In genomic region chrX:103584606-103585005, GRCh38 we compare ENCODE assay signal across 7 cellular contexts. TPM values are rescaled to one million over a fixed set of nuclear protein-coding genes. Genes with fewer than 3 reads are reported as not detected.
A peak's percentile ranks its signal among the peaks of the same experiment; 100 is the strongest.
DNase-seq lines count a peak whose midpoint lies in the region; ATAC-seq, FAIRE-seq and TF ChIP-seq lines count a peak whose summit lies in the region.

No MANE protein-coding gene starts in this region.

- H3K4me3 ChIP-seq in bronchial epithelial cell (ENCODE audit: low read depth, low read length) (no peak overlapping the region), neuron (ENCODE audit: low read length) (peak overlapping the region; percentile 65)

- peak; percentile 32 for FAIRE-seq in bronchial epithelial cell (lab: Jason Lieb, UNC)

- DNase-seq in ELR (ENCODE audit: low read depth) (peak; percentile 2), NCI-H1105 treated with DMSO at 0.1 percent for 48 hours (lab: John Stamatoyannopoulos, UW) (peak; percentile 62), bronchial epithelial cell (ENCODE audit: low read depth) (no peak), GOT3 (lab: John Stamatoyannopoulos, UW) (no peak), Right ventricle myocardium superior (no peak), RPMI8226 (no peak)

- H3K36me3 ChIP-seq in bronchial epithelial cell (ENCODE audit: control insufficient read depth, insufficient read depth, low read length) (no peaks in the 10 kb centered on the region), neuron (ENCODE audit: insufficient read depth, low read length) (no peaks in the 10 kb centered on the region)

- peaks cover 8% of the 10 kb centered on the region for H3K4me1 ChIP-seq in neuron (ENCODE audit: insufficient read depth, low read length)

- TF ChIP-seq CTCF in bronchial epithelial cell (IDR thresholded peaks at IDR 0.05; ENCODE audit: insufficient read depth, low read length, severe bottlenecking), result no peak

- intact Hi-C loops in Right ventricle myocardium superior (cut with DNase I), result no loop called here

- H3K9me3 ChIP-seq in neuron (ENCODE audit: low read length), result no peaks in the 10 kb centered on the region

- H2AFZ ChIP-seq in neuron (ENCODE audit: low read depth, low read length), result peak overlapping the region; percentile 48

- H3K27me3 ChIP-seq in bronchial epithelial cell (ENCODE audit: control insufficient read depth, insufficient read depth, low read length) (no peaks in the 10 kb centered on the region), neuron (ENCODE audit: insufficient read depth, low read length) (no peaks in the 10 kb centered on the region)

- no peak for ATAC-seq in Right ventricle myocardium superior (ENCODE audit: poor library complexity)

RNA-seq across cellular contexts. Expression of gene TCEAL4, which starts 0.7 kb away (rescaled TPM):
- 23.4 and 43.9 TPM in 2 replicates for total RNA-seq in bronchial epithelial cell
- 57.3 TPM for total RNA-seq in Right ventricle myocardium superior

RNA-seq across cellular contexts. Expression of gene TCEAL3, which starts 23.2 kb away (rescaled TPM):
- total RNA-seq in bronchial epithelial cell (3.7 and 8.4 TPM in 2 replicates), Right ventricle myocardium superior (14.8 TPM)

RNA-seq across cellular contexts. Expression of gene TCEAL1, which starts 44.2 kb away (rescaled TPM):
- total RNA-seq in bronchial epithelial cell (10.5 and 11.3 TPM in 2 replicates), Right ventricle myocardium superior (19.2 TPM)

Comparison
In these comparisons a context has a peak if more than half of its experiments do, and no peak if none do; other contexts are left out.
1. DNase-seq: peak in ELR (single experiment) and NCI-H1105 treated with DMSO at 0.1 percent for 48 hours (single experiment); none in bronchial epithelial cell (single experiment), GOT3 (single experiment), Right ventricle myocardium superior (single experiment) and RPMI8226 (single experiment).